ENCODE assay signal across 20 cellular contexts in the genomic region with DNA sequence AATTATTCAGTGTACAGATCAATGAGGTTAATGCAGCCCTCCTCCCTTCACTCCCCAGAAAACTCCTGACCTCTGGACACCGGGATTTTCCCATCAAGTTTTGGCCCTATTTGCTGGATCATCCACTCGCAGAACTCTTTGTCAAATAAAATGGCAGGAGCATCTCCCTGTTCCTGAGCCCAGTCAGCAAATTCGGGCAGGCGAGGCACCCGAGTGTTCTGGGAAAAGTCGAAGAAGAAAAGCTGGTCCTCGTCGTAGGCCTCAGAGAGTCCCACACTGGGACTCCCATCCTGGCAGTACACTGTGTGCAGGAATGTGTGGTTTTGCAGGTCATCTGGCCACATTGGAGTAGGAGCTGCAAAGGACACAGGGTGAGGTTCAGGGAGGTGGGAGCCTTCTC. TPM values are rescaled to one million over a fixed set of nuclear protein-coding genes. Genes with fewer than 3 reads are reported as not detected.
DNase-seq lines count a peak whose midpoint lies in the region; ATAC-seq and TF ChIP-seq lines count a peak whose summit lies in the region.
"Had no signal": no experiment of that assay in that cellular context is flagged by ENCODE, and none has a peak within 500 bp of the region (broad histone marks: within the 10 kb centered on the region; RNA-seq: fewer than 3 reads in every experiment).

No MANE protein-coding gene starts in this region.

- peaks cover 8% of the 10 kb centered on the region; the same call in 1 of the 2 replicates for H3F3A ChIP-seq in OCI-LY1 (ENCODE audit: insufficient read depth, low read length)

- H3K27ac Mint-ChIP-seq in CD8-positive, alpha-beta T cell, result no peak overlapping the region
- peak overlapping the region; percentile 99 for H3K27ac Mint-ChIP-seq in memory B cell
- H3K27ac Mint-ChIP-seq: brain, progenitor cell of endocrine pancreas had no signal

- H3K4me2 ChIP-seq in OCI-LY1 (ENCODE audit: low read length), result peak overlapping the region; percentile 19; the same call in 1 of the 2 replicates

- no peak for TF ChIP-seq CTCF in CD8-positive, alpha-beta T cell (IDR thresholded peaks at IDR 0.05)
- no peak for TF ChIP-seq CTCF in OCI-LY1 (IDR thresholded peaks at IDR 0.05; ENCODE audit: low read length)
- TF ChIP-seq CTCF in dorsolateral prefrontal cortex (IDR thresholded peaks at IDR 0.05 in 54 of 56, conservative IDR thresholded peaks at IDR 0.05 in 2 of 56; ENCODE audit: low read depth in 1 of 56, partially characterized antibody in 56 of 56), result no peak

- ATAC-seq in CD8-positive, alpha-beta T cell, result no peak
- ATAC-seq in memory B cell (ENCODE audit: low read depth) (no peak), GM18858 (IDR thresholded peaks at IDR 0.05; ENCODE audit: unreplicated experiment) (no peak)
- ATAC-seq: gastrocnemius medialis, mucosa of descending colon had no signal

- no peaks in the 10 kb centered on the region for H3K79me2 ChIP-seq in OCI-LY1 (ENCODE audit: insufficient read depth, low read length)

- H3K27me3 ChIP-seq in CD8-positive, alpha-beta T cell (ENCODE audit: insufficient read depth, low read length), result no peaks in the 10 kb centered on the region
- H3K27me3 ChIP-seq in OCI-LY1 (ENCODE audit: insufficient read depth, low read length), result no peaks in the 10 kb centered on the region
- H3K27me3 ChIP-seq in dorsolateral prefrontal cortex, result no peaks in the 10 kb centered on the region
- H3K27me3 ChIP-seq: esophagus squamous epithelium, gastrocnemius medialis had no signal

- no peak overlapping the region for H3K9ac ChIP-seq in OCI-LY1 (ENCODE audit: low read length)

- intact Hi-C loops in CD8-positive, alpha-beta T cell (cut with DNase I, micrococcal nuclease), result loop anchor here in 1 of 2 experiments (5.0 kb wide), 1 partner anchor 113 kb away; a partner anchor contains a TSS
- intact Hi-C loops in dorsolateral prefrontal cortex (cut with DNase I), result loop anchor here in 1 of 2 donors (5.0 kb wide), 1 partner anchor 63 kb away; no protein-coding TSS in a partner anchor

- CTCF ChIA-PET in CD8-positive, alpha-beta T cell (lab: Charles Lee), result interaction anchor here (1.2 to 13.5 kb wide), 6 partner anchors 12 to 83 kb away, joined by 3 to 662 read pairs (median 81); a partner anchor contains a TSS

- H2AFZ ChIP-seq in OCI-LY1 (ENCODE audit: low read length), result no peak overlapping the region

- H3K27me3 Mint-ChIP-seq in CD8-positive, alpha-beta T cell (ENCODE audit: low read depth), result no peaks in the 10 kb centered on the region
- H3K27me3 Mint-ChIP-seq in memory B cell, result no peaks in the 10 kb centered on the region

- POLR2A ChIA-PET in CD8-positive, alpha-beta T cell (lab: Charles Lee), result interaction anchor here (0.8 to 15.5 kb wide), 5 partner anchors 9 to 56 kb away, joined by 3 to 296 read pairs (median 4); a partner anchor contains a TSS

- no peak overlapping the region for H3K27ac ChIP-seq in CD8-positive, alpha-beta T cell (ENCODE audit: low read depth, low read length)
- H3K27ac ChIP-seq in OCI-LY1 (ENCODE audit: low read depth, low read length, poor library complexity, severe bottlenecking) (peak overlapping the region; percentile 60), dorsolateral prefrontal cortex (no peak overlapping the region)
- H3K27ac ChIP-seq: esophagus squamous epithelium, gastrocnemius medialis, VCaP had no signal

- H3K36me3 ChIP-seq in CD8-positive, alpha-beta T cell (ENCODE audit: insufficient read depth, low read length), result no peaks in the 10 kb centered on the region
- H3K36me3 ChIP-seq in OCI-LY1 (ENCODE audit: insufficient read depth, low read length), result no peaks in the 10 kb centered on the region
- H3K36me3 ChIP-seq: esophagus squamous epithelium, gastrocnemius medialis had no signal

- H3K9me2 ChIP-seq in OCI-LY1 (ENCODE audit: low read depth, low read length), result no peaks in the 10 kb centered on the region

- no peak overlapping the region for H3K4me3 ChIP-seq in CD8-positive, alpha-beta T cell (ENCODE audit: low read depth, low read length)
- H3K4me3 ChIP-seq in OCI-LY1 (ENCODE audit: low read depth, low read length, poor library complexity, severe bottlenecking), result no peak overlapping the region
- peak overlapping the region in 5 of 59 donors; percentile 0 to 53 (median 42) for H3K4me3 ChIP-seq in dorsolateral prefrontal cortex
- H3K4me3 ChIP-seq: gastrocnemius medialis, mucosa of descending colon had no signal

- H3K4me1 ChIP-seq in CD8-positive, alpha-beta T cell (ENCODE audit: insufficient read depth, low read length), result peaks cover 36% of the 10 kb centered on the region
- peaks cover 82% of the 10 kb centered on the region for H3K4me1 ChIP-seq in OCI-LY1 (ENCODE audit: insufficient read depth, low read length, severe bottlenecking)

- no peaks in the 10 kb centered on the region for H3K36me3 Mint-ChIP-seq in CD8-positive, alpha-beta T cell
- H3K36me3 Mint-ChIP-seq in memory B cell, result peaks cover 22% of the 10 kb centered on the region
- H3K36me3 Mint-ChIP-seq: brain had no signal

- no peaks in the 10 kb centered on the region for H3K9me3 Mint-ChIP-seq in CD8-positive, alpha-beta T cell
- no peaks in the 10 kb centered on the region for H3K9me3 Mint-ChIP-seq in memory B cell

- no peaks in the 10 kb centered on the region for H3K9me3 ChIP-seq in CD8-positive, alpha-beta T cell (ENCODE audit: low read length)
- no peaks in the 10 kb centered on the region; the same call in 1 of the 2 replicates for H3K9me3 ChIP-seq in OCI-LY1 (ENCODE audit: low read length)
- H3K9me3 ChIP-seq: esophagus squamous epithelium, gastrocnemius medialis had no signal

- peak overlapping the region; percentile 18 for H3K4me3 Mint-ChIP-seq in CD8-positive, alpha-beta T cell
- H3K4me3 Mint-ChIP-seq in memory B cell, result peak overlapping the region; percentile 99
- H3K4me3 Mint-ChIP-seq: brain; T-helper 2 cell treated with Interferon-gamma antibody and Interleukin-4, amounts not matched to agents 5 μg/mL and 100 μg/mL, for 36 hours had no signal

- no peaks in the 10 kb centered on the region for H4K20me1 ChIP-seq in OCI-LY1 (ENCODE audit: insufficient read depth, low read length)

- DNase-seq in CD8-positive, alpha-beta T cell, result no peak
- DNase-seq in memory B cell (ENCODE audit: low spot score in 2 of 2) (no peak), dorsolateral prefrontal cortex (no peak)
- DNase-seq: activated CD4-positive, alpha-beta T cell treated with anti-CD3 and anti-CD28 coated beads, Interleukin-2, amount 50 U/mL, for 1 hour; activated CD8-positive, alpha-beta memory T cell treated with anti-CD3 and anti-CD28 coated beads, Interleukin-2, amount 50 U/mL, for 48 hours; effector memory CD4-positive, alpha-beta T cell; esophagus squamous epithelium; gastrocnemius medialis; GDM1; hypothalamus; mucosa of descending colon; NCI-H187; NCI-H526 had no signal

- peaks cover 61% of the 10 kb centered on the region for H3K4me1 Mint-ChIP-seq in CD8-positive, alpha-beta T cell (ENCODE audit: low read depth)
- H3K4me1 Mint-ChIP-seq in memory B cell, result peaks cover 76% of the 10 kb centered on the region

RNA-seq across cellular contexts. Expression of a gene that starts 2.4 kb away (rescaled TPM):
- total RNA-seq in CD8-positive, alpha-beta T cell, result 10 to 100 TPM; 25.9 to 32.3 TPM
- 10 to 100 TPM in 91 of 120 experiments, 1 to 10 TPM in 29; 5.0 to 44.2 (median 15.1) TPM for total RNA-seq in dorsolateral prefrontal cortex

RNA-seq across cellular contexts. Expression of a gene that starts 9.6 kb away (rescaled TPM):
- 1 to 10 TPM; 8.9 to 9.9 TPM for total RNA-seq in CD8-positive, alpha-beta T cell
- 10 to 100 TPM in 63 of 120 experiments, 1 to 10 TPM in 57; 2.4 to 46.1 (median 10.3) TPM for total RNA-seq in dorsolateral prefrontal cortex

RNA-seq across cellular contexts. Expression of a gene that starts 17.9 kb away (rescaled TPM):
- total RNA-seq in CD8-positive, alpha-beta T cell, result 100 to 1,000 TPM; 333 to 340 TPM
- 100 to 1,000 TPM; 107 to 197 (median 134) TPM for total RNA-seq in dorsolateral prefrontal cortex

RNA-seq across cellular contexts. Expression of a gene that starts 58.9 kb away (rescaled TPM):
- total RNA-seq in CD8-positive, alpha-beta T cell, result 10 to 100 TPM; 16.2 to 18.5 TPM
- total RNA-seq in dorsolateral prefrontal cortex, result 1 to 10 TPM in 118 of 120 experiments, under 1 TPM in 2; 0.64 to 9.6 (median 3.2) TPM
- total RNA-seq: RPMI7951 had no signal
